ENCODE assay signal across 8 cellular contexts in the genomic region with DNA sequence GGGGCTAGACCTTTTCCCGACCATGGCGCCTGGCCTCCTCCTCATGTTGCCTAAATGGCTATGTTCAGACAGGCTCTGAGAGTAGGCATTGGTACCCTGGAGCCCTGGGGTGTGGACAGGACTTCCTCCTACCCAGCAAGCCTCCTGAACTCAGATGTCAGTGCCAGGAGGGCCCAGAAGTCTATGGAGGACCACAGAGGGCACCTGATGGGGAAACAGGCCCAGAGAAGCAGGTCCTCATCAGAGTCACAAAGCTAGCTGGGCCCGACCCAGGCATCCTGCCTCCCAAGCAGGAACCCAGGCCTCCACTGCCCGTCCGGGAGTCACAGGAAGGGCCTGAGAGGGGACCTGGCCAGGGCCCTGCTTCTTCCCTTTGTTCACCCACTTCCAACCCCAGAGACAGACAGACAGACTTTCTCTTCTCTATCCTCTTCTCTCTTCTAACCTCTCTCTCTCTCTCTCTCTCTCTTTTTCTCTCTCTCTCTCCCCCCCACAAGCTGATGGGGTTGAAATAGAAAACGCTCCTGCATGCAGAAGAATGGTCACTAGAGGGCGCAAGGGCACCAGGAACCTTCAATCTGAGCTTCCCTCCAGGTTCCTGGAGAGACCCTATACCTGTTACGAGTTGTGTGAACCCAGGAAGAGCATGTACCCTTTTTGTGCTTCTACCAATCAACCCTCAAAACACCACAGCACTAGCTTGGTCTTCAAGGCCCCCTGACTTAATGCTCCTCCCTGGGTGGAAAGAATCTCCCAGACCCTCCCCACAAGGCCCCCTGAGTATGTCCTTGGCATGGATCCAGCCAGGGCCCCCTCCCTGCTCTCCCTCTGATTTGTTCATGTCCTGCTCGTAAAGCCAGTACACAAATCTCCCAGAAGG. TPM values are rescaled to one million over a fixed set of nuclear protein-coding genes. Genes with fewer than 3 reads are reported as not detected.
DNase-seq lines count a peak whose midpoint lies in the region; ATAC-seq and TF ChIP-seq lines count a peak whose summit lies in the region.

No MANE protein-coding gene starts in this region.

- peak in 11 of 14 donors; percentile 23 to 68 (median 45) for DNase-seq in C1 segment of cervical spinal cord (lab: John Stamatoyannopoulos, UW)
- DNase-seq in HPDE6-E6E7 (ENCODE audit: extremely low spot score): peak; percentile 63
- peak; percentile 68 for DNase-seq in NCI-H82 treated with DMSO at 0.1 percent for 48 hours (lab: John Stamatoyannopoulos, UW; ENCODE audit: unreplicated experiment)
- peak; percentile 91 for DNase-seq in activated CD8-positive, alpha-beta T cell treated with anti-CD3 and anti-CD28 coated beads for 36 hours
- peak; percentile 84 to 89 for DNase-seq in dermis microvascular lymphatic vessel endothelial cell (ENCODE audit: low read depth in 2 of 2)
- peak; percentile 87 for DNase-seq in mesenchymal stem cell
- DNase-seq in stimulated activated CD8-positive, alpha-beta memory T cell treated with anti-CD3 and anti-CD28 coated beads, Interleukin-15, amount 100 ng/mL, for 48 hours (ENCODE audit: low read depth in 2 of 2): peak; percentile 44 to 54

- H2BK5ac ChIP-seq in mesenchymal stem cell (ENCODE audit: low read depth, low read length, poor library complexity, severe bottlenecking): no peak overlapping the region

- peak overlapping the region; percentile 71 for H2AK5ac ChIP-seq in mesenchymal stem cell (ENCODE audit: low read length, severe bottlenecking)

- intact Hi-C loops in activated CD8-positive, alpha-beta T cell treated with anti-CD3 and anti-CD28 coated beads for 36 hours (cut with micrococcal nuclease): loop anchor here (1.0 kb wide), 1 partner anchor 68 kb away; no protein-coding TSS in a partner anchor

- H3K18ac ChIP-seq in mesenchymal stem cell (ENCODE audit: low read depth in 1 of 2, low read length in 2 of 2): no peak overlapping the region

- H3K4me3 ChIP-seq in mesenchymal stem cell (ENCODE audit: insufficient read depth in 1 of 2, low read depth in 1 of 2, low read length in 2 of 2): no peak overlapping the region

- H3K27me3 ChIP-seq in mesenchymal stem cell (ENCODE audit: control insufficient read depth in 1 of 2, insufficient read depth in 1 of 2, low read length in 2 of 2): no peaks in the 10 kb centered on the region

- H3K9ac ChIP-seq in mesenchymal stem cell (ENCODE audit: low read length): peak overlapping the region; percentile 20

- H2BK15ac ChIP-seq in mesenchymal stem cell (ENCODE audit: low read depth, poor library complexity, severe bottlenecking): peak overlapping the region; percentile 8

- H3K23ac ChIP-seq in mesenchymal stem cell (ENCODE audit: low read length in 2 of 2): no peak overlapping the region

- H3K36me3 ChIP-seq in mesenchymal stem cell (ENCODE audit: control insufficient read depth in 1 of 2, insufficient read depth in 2 of 2, low read depth in 1 of 2, low read length in 2 of 2): peaks cover 10 to 16% of the 10 kb centered on the region in 2 experiments

- H2BK120ac ChIP-seq in mesenchymal stem cell (ENCODE audit: low read depth, low read length): no peak overlapping the region

- peaks cover 21% of the 10 kb centered on the region for H3K4me1 Mint-ChIP-seq in activated CD8-positive, alpha-beta T cell treated with anti-CD3 and anti-CD28 coated beads for 36 hours (ENCODE audit: low read depth)

- CTCF ChIA-PET in activated CD8-positive, alpha-beta T cell treated with anti-CD3 and anti-CD28 coated beads for 36 hours (lab: Charles Lee): interaction anchor here (0.6 to 5.7 kb wide), 36 partner anchors 10 to 459 kb away, joined by 3 to 99 read pairs (median 5); partner anchors contain the start of genes ATG16L2 and STARD10

- H3K27ac Mint-ChIP-seq in activated CD8-positive, alpha-beta T cell treated with anti-CD3 and anti-CD28 coated beads for 36 hours: peak overlapping the region; percentile 56

- H2BK12ac ChIP-seq in mesenchymal stem cell (ENCODE audit: low read length in 2 of 2): peak overlapping the region in 1 of 2 experiments; percentile 29

- ATAC-seq in activated CD8-positive, alpha-beta T cell treated with anti-CD3 and anti-CD28 coated beads for 36 hours: peak; percentile 31
- no peak for ATAC-seq in GM21528 (IDR thresholded peaks at IDR 0.05; ENCODE audit: low FRiP score, unreplicated experiment)

- H3K27ac ChIP-seq in mesenchymal stem cell (ENCODE audit: low read length, poor library complexity, severe bottlenecking): no peak overlapping the region

- H3K36me3 Mint-ChIP-seq in activated CD8-positive, alpha-beta T cell treated with anti-CD3 and anti-CD28 coated beads for 36 hours (ENCODE audit: low read depth): peaks cover 8% of the 10 kb centered on the region

- peak; percentile 84 for TF ChIP-seq CTCF in activated CD8-positive, alpha-beta T cell treated with anti-CD3 and anti-CD28 coated beads for 36 hours (IDR thresholded peaks at IDR 0.05)

- no peak overlapping the region for H4K8ac ChIP-seq in mesenchymal stem cell (ENCODE audit: low read length)

- no peak overlapping the region for H3K4me3 Mint-ChIP-seq in activated CD8-positive, alpha-beta T cell treated with anti-CD3 and anti-CD28 coated beads for 36 hours

- H2AFZ ChIP-seq in mesenchymal stem cell (ENCODE audit: low read depth, low read length): no peak overlapping the region

- no peaks in the 10 kb centered on the region for H3K9me3 Mint-ChIP-seq in activated CD8-positive, alpha-beta T cell treated with anti-CD3 and anti-CD28 coated beads for 36 hours

- whole genome bisulfite sequencing in mesenchymal stem cell: 53% methylated on average over 9 of the region's 9 CpGs

- peaks cover 18% of the 10 kb centered on the region for H3K79me1 ChIP-seq in mesenchymal stem cell (replicated peaks; ENCODE audit: low read length, poor library complexity, severe bottlenecking)

- no peak overlapping the region for H3K14ac ChIP-seq in mesenchymal stem cell (ENCODE audit: low read length in 2 of 2)

- H3K27me3 Mint-ChIP-seq in activated CD8-positive, alpha-beta T cell treated with anti-CD3 and anti-CD28 coated beads for 36 hours: no peaks in the 10 kb centered on the region

- H3K4me1 ChIP-seq in mesenchymal stem cell (ENCODE audit: control insufficient read depth, insufficient read depth, low read depth, low read length): peaks cover 33% of the 10 kb centered on the region

- no peak overlapping the region for H3K4ac ChIP-seq in mesenchymal stem cell (ENCODE audit: low read depth in 1 of 2, low read length in 2 of 2)

- POLR2A ChIA-PET in activated CD8-positive, alpha-beta T cell treated with anti-CD3 and anti-CD28 coated beads for 36 hours (lab: Charles Lee): interaction anchor here (0.6 to 4.3 kb wide), 12 partner anchors 21 to 686 kb away, joined by 3 to 43 read pairs (median 3); partner anchors contain the start of genes ATG16L2 and STARD10

- H4K91ac ChIP-seq in mesenchymal stem cell (ENCODE audit: low read length): no peak overlapping the region

- no peaks in the 10 kb centered on the region for H3K9me3 ChIP-seq in mesenchymal stem cell (ENCODE audit: control insufficient read depth, low read length)

- no peak overlapping the region for H3K4me2 ChIP-seq in mesenchymal stem cell (ENCODE audit: low read length, poor library complexity, severe bottlenecking)

RNA-seq across cellular contexts. Expression of gene ARAP1, which starts 27.1 kb away (rescaled TPM):
- 10 to 100 TPM; 77.7 to 91.5 TPM for total RNA-seq in activated CD8-positive, alpha-beta T cell treated with anti-CD3 and anti-CD28 coated beads for 36 hours
- 73.7 and 88.5 TPM in 2 replicates for total RNA-seq in dermis microvascular lymphatic vessel endothelial cell
- polyA plus RNA-seq in mesenchymal stem cell (2013, experiment 1 of 2): 26.6 TPM
- polyA plus RNA-seq in mesenchymal stem cell (2013, experiment 2 of 2): 23.6 TPM

RNA-seq across cellular contexts. Expression of gene PDE2A, which starts 50.9 kb away (rescaled TPM):
- total RNA-seq in activated CD8-positive, alpha-beta T cell treated with anti-CD3 and anti-CD28 coated beads for 36 hours: under 1 TPM; 0.14 to 0.72 TPM
- 168 and 433 TPM in 2 replicates for total RNA-seq in dermis microvascular lymphatic vessel endothelial cell
- polyA plus RNA-seq in mesenchymal stem cell (2013, experiment 1 of 2): 0.61 TPM
- 0.56 TPM for polyA plus RNA-seq in mesenchymal stem cell (2013, experiment 2 of 2)

Comparison
In these comparisons a context has a peak if more than half of its experiments do, and no peak if none do; other contexts are left out.
1. RNA of gene PDE2A, which starts 50.9 kb away (total RNA-seq): 168 to 433 TPM in dermis microvascular lymphatic vessel endothelial cell; 0.14 to 0.72 TPM in activated CD8-positive, alpha-beta T cell treated with anti-CD3 and anti-CD28 coated beads for 36 hours; every median in the first group is over 10 times any median in the second.
2. Peak in every context shown above with its lines, with median percentiles within 50 percentile points of each other: DNase-seq.